In genomic region chr20:63241272-63241671, GRCh38 we compare ENCODE assay signal across 1 cellular context.
TF ChIP-seq lines count a peak whose summit lies in the region.

No MANE protein-coding gene starts in this region.

TF ChIP-seq in HepG2, 621 proteins besides CTCF, POLR2A, EP300 and RAD21 (continued from another document):
- TF ChIP-seq PATZ1 (CRISPR knock-in tag; IDR thresholded peaks at IDR 0.05) (peak; percentile 99), ZBTB7A (CRISPR knock-in tag; IDR thresholded peaks at IDR 0.05) (peak; percentile 82; the same call in 1 of the 2 replicates), SMAD3 (CRISPR knock-in tag; IDR thresholded peaks at IDR 0.05) (no peak), ZNF574 (CRISPR knock-in tag; IDR thresholded peaks at IDR 0.05) (no peak), LCORL (IDR thresholded peaks at IDR 0.05) (no peak), LCORL (CRISPR knock-in tag; IDR thresholded peaks at IDR 0.05) (peak; percentile 77; the same call in 1 of the 2 replicates), ZNF282 (IDR thresholded peaks at IDR 0.05; ENCODE audit: partially characterized antibody) (no peak), ZNF703 (CRISPR knock-in tag; IDR thresholded peaks at IDR 0.05; ENCODE audit: borderline replicate concordance) (no peak), SOX5 (CRISPR knock-in tag; IDR thresholded peaks at IDR 0.05; ENCODE audit: borderline replicate concordance) (0 out of 2 replicates have a peak, but pooled peaks have one; percentile 17), ZNF235 (CRISPR knock-in tag; IDR thresholded peaks at IDR 0.05; ENCODE audit: borderline replicate concordance) (no peak), JARID2 (CRISPR knock-in tag; IDR thresholded peaks at IDR 0.05; ENCODE audit: insufficient replicate concordance) (no peak), ESRRA (CRISPR knock-in tag; IDR thresholded peaks at IDR 0.05; ENCODE audit: low read depth) (0 out of 2 replicates have a peak, but pooled peaks have one; percentile 36), ARID4A (CRISPR knock-in tag; IDR thresholded peaks at IDR 0.05; ENCODE audit: borderline replicate concordance) (peak; percentile 58; the same call in 1 of the 2 replicates), FOXO1 (CRISPR knock-in tag; IDR thresholded peaks at IDR 0.05) (peak; percentile 29; the same call in 1 of the 2 replicates), ZFP36L2 (CRISPR knock-in tag; IDR thresholded peaks at IDR 0.05) (no peak), ZNF441 (CRISPR knock-in tag; IDR thresholded peaks at IDR 0.05; ENCODE audit: borderline replicate concordance) (no peak), ZNF546 (CRISPR knock-in tag; conservative IDR thresholded peaks at IDR 0.05) (0 out of 2 replicates have a peak, but pooled peaks have one; percentile 53), NR2F1 (CRISPR knock-in tag; IDR thresholded peaks at IDR 0.05) (peak in 1 of 2 experiments; percentile 65; a peak in 1 of 4 replicates), ZFX (CRISPR knock-in tag; IDR thresholded peaks at IDR 0.05; ENCODE audit: low read depth) (peak; percentile 59; the same call in 1 of the 2 replicates), UBTF (CRISPR knock-in tag; IDR thresholded peaks at IDR 0.05) (0 out of 2 replicates have a peak, but pooled peaks have one; percentile 32), MZF1 (CRISPR knock-in tag; IDR thresholded peaks at IDR 0.05; ENCODE audit: borderline replicate concordance) (no peak), HNF1B (CRISPR knock-in tag; IDR thresholded peaks at IDR 0.05) (0 out of 2 replicates have a peak, but pooled peaks have one; percentile 36), SPEN (CRISPR knock-in tag; IDR thresholded peaks at IDR 0.05; ENCODE audit: low read depth) (0 out of 2 replicates have a peak, but pooled peaks have one; percentile 34), TBX2 (CRISPR knock-in tag; IDR thresholded peaks at IDR 0.05; ENCODE audit: borderline replicate concordance) (0 out of 2 replicates have a peak, but pooled peaks have one; percentile 33)
TF ChIP-seq in HepG2: peak in this region for 47.
